14 cellular contexts compared by ENCODE assay signal in the genomic region with DNA sequence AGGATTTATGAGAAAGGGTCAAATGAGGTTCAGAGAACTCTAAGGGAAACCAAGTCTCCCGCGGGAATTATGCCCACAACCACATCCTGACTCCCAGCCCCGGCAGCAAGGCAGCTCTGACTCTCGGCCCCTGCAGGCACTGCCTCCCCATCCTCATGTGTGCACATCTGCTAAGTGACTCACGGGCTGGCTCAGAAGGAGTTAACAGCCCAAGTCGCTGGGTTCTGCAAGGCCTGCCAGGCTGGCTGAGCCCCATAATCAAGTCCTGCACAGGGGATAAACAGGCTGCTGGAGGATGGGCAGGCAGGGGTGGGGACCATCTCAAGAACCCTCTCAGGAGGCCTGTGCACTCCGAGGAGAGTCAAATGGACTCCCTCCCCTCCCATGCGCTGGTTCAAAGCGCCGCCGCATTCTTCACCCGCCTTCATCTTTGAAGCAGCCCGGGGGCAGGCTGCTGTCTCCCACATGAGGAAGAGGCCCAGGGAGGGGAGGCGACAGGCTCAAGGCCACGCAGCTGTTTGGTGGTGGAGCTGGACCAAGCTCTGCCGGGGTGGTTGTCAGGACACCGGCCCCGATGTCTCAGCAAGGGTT.
DNase-seq lines count a peak whose midpoint lies in the region; ATAC-seq and TF ChIP-seq lines count a peak whose summit lies in the region.
"Had no signal": no experiment of that assay in that cellular context is flagged by ENCODE, and none has a peak within 500 bp of the region (broad histone marks: within the 10 kb centered on the region; RNA-seq: fewer than 3 reads in every experiment).

No MANE protein-coding gene starts in this region.

- no peak overlapping the region for H3K4me3 ChIP-seq in Jurkat, Clone E6-1 (ENCODE audit: low read length)
- H3K4me3 ChIP-seq in epithelial cell of esophagus (ENCODE audit: low read length), result no peak overlapping the region
- H3K4me3 ChIP-seq in ovary, result no peak overlapping the region
- H3K4me3 ChIP-seq: body of pancreas, heart right ventricle had no signal

- WGBS in ovary, 3 donors, result 6% methylated on average over 18 of the region's 18 CpGs

- TF ChIP-seq EP300 in ovary (IDR thresholded peaks at IDR 0.05), result no peak

- H3K9me3 ChIP-seq in ovary, result no peaks in the 10 kb centered on the region
- H3K9me3 ChIP-seq: body of pancreas, heart right ventricle had no signal

- no peaks in the 10 kb centered on the region for H3K27me3 ChIP-seq in ovary
- H3K27me3 ChIP-seq: body of pancreas had no signal

- no peak for ATAC-seq in GM19395 (IDR thresholded peaks at IDR 0.05; ENCODE audit: unreplicated experiment)
- ATAC-seq: activated CD4-positive, alpha-beta T cell treated with anti-CD3 and anti-CD28 coated beads for 36 hours had no signal

- H3K27ac ChIP-seq in ovary, result peak overlapping the region in 1 of 2 donors; percentile 3
- H3K27ac ChIP-seq: body of pancreas, heart right ventricle, parathyroid adenoma had no signal

- TF ChIP-seq CTCF in epithelial cell of esophagus (IDR thresholded peaks at IDR 0.05; ENCODE audit: insufficient read depth, low read depth, low read length, missing control alignments) (no peak), ovary (IDR thresholded peaks at IDR 0.05) (no peak)

- DNase-seq in COR-L47 (lab: John Stamatoyannopoulos, UW) (peak; percentile 15), epithelial cell of esophagus (ENCODE audit: low read depth) (peak; percentile 30), ovary (peak; percentile 58 to 81 (median 60)), occipital lobe (lab: John Stamatoyannopoulos, UW) (no peak), DMS153 (lab: John Stamatoyannopoulos, UW) (no peak), C1 segment of cervical spinal cord (lab: John Stamatoyannopoulos, UW) (no peak)
- peak; percentile 6 for DNase-seq in Jurkat, Clone E6-1 (ENCODE audit: low read depth, low spot score)
- DNase-seq: H9; heart right ventricle; NK-92 treated with Interleukin-12 subunit alpha and Interleukin-12 subunit beta, amount 100 ng/mL, for 24 hours had no signal

- peaks cover 13% of the 10 kb centered on the region for H3K4me1 ChIP-seq in ovary (ENCODE audit: insufficient read depth)
- H3K4me1 ChIP-seq: parathyroid adenoma had no signal

- intact Hi-C loops in ovary (cut with DNase I), result loop anchor here in 1 of 4 donors (5.0 kb wide), 1 partner anchor 1142 kb away; a partner anchor contains a TSS

- no peaks in the 10 kb centered on the region for H3K36me3 ChIP-seq in ovary
- H3K36me3 ChIP-seq: heart right ventricle had no signal

- TF ChIP-seq POLR2A in ovary (IDR thresholded peaks at IDR 0.05), result no peak

Comparison
In these comparisons a context has a peak if more than half of its experiments do, and no peak if none do; other contexts are left out.
1. DNase-seq: peak in COR-L47 (single experiment), Jurkat, Clone E6-1 (single experiment), epithelial cell of esophagus (single experiment) and ovary (5 of 5); none in occipital lobe (single experiment), DMS153 (single experiment) and C1 segment of cervical spinal cord (0 of 14).